ENCODE assay signal across 23 cellular contexts in genomic region chr10:97261188-97261587, GRCh38. TPM values are rescaled to one million over a fixed set of nuclear protein-coding genes. Genes with fewer than 3 reads are reported as not detected.
DNase-seq lines count a peak whose midpoint lies in the region; ATAC-seq, FAIRE-seq and TF ChIP-seq lines count a peak whose summit lies in the region.
"Had no signal": no experiment of that assay in that cellular context is flagged by ENCODE, and none has a peak within 500 bp of the region (broad histone marks: within the 10 kb centered on the region; RNA-seq: fewer than 3 reads in every experiment).

No MANE protein-coding gene starts in this region.

- H3K4me1 Mint-ChIP-seq in effector memory CD8-positive, alpha-beta T cell (ENCODE audit: low read depth in 2 of 2), result peaks cover 0 to 4% of the 10 kb centered on the region in 2 donors

- H3K9ac ChIP-seq in MM.1S (ENCODE audit: low read length), result no peak overlapping the region
- H3K9ac ChIP-seq: BLaER1 treated with 17β-estradiol and CSF1 and Interleukin-3, amounts not matched to agents 10 nM and 100 nM had no signal

- no peaks in the 10 kb centered on the region for H3F3A ChIP-seq in MM.1S (ENCODE audit: insufficient read depth, low read length)

- H3K4me3 Mint-ChIP-seq in effector memory CD8-positive, alpha-beta T cell, result no peak overlapping the region
- H3K4me3 Mint-ChIP-seq: CD14-positive monocyte; CD4-positive, alpha-beta T cell; CD8-positive, alpha-beta memory T cell; HFFc6 had no signal

- POLR2A ChIA-PET in A549 (lab: Yijun Ruan, JAX), result interaction anchor here (0.6 kb wide), 2 partner anchors 250 to 301 kb away, joined by 3 read pairs; no protein-coding TSS in a partner anchor

- ATAC-seq in A549 (no peak), left colon (peak; percentile 48)
- no peak for ATAC-seq in effector memory CD8-positive, alpha-beta T cell (replicated peaks)

- H3K36me3 ChIP-seq in MM.1S (replicated peaks; ENCODE audit: insufficient read depth, low read length) (no peaks in the 10 kb centered on the region), small intestine (ENCODE audit: control insufficient read depth in 2 of 2, insufficient read depth in 2 of 2, low read length in 2 of 2) (peaks cover 0 to 2% of the 10 kb centered on the region in 2 donors)
- H3K36me3 ChIP-seq: BE2C had no signal

- H3K27me3 ChIP-seq in MM.1S (replicated peaks; ENCODE audit: insufficient read depth, low read length) (no peaks in the 10 kb centered on the region), small intestine (ENCODE audit: control insufficient read depth in 2 of 2, insufficient read depth in 2 of 2, low read length in 2 of 2) (no peaks in the 10 kb centered on the region)
- H3K27me3 ChIP-seq: BE2C; BLaER1 treated with 17β-estradiol and CSF1 and Interleukin-3, amounts not matched to agents 10 nM and 100 nM had no signal

- H3K27ac Mint-ChIP-seq in effector memory CD8-positive, alpha-beta T cell, result peak overlapping the region in 1 of 2 donors; percentile 44
- H3K27ac Mint-ChIP-seq: CD4-positive, alpha-beta T cell; HFFc6 had no signal

- no peak overlapping the region for H3K4me3 ChIP-seq in A549
- no peak overlapping the region for H3K4me3 ChIP-seq in MM.1S (ENCODE audit: low read length)
- no peak overlapping the region for H3K4me3 ChIP-seq in small intestine (ENCODE audit: low read depth in 1 of 2, low read length in 2 of 2)
- H3K4me3 ChIP-seq: BLaER1 treated with 17β-estradiol and CSF1 and Interleukin-3, amounts not matched to agents 10 nM and 100 nM; HAP-1 had no signal

- no peak overlapping the region for H3K27ac ChIP-seq in A549
- no peak overlapping the region for H3K27ac ChIP-seq in MM.1S (ENCODE audit: low read length)
- no peak overlapping the region for H3K27ac ChIP-seq in small intestine (ENCODE audit: low read depth in 1 of 2, low read length in 1 of 2)
- H3K27ac ChIP-seq: BLaER1 treated with 17β-estradiol and CSF1 and Interleukin-3, amounts not matched to agents 10 nM and 100 nM had no signal

- no peaks in the 10 kb centered on the region for H3K4me1 ChIP-seq in A549
- H3K4me1 ChIP-seq in MM.1S (ENCODE audit: low read length), result peaks cover 10% of the 10 kb centered on the region
- H3K4me1 ChIP-seq in small intestine (ENCODE audit: control insufficient read depth in 2 of 2, insufficient read depth in 1 of 2, low read depth in 1 of 2, low read length in 1 of 2), result peaks cover 0 to 4% of the 10 kb centered on the region in 2 donors
- H3K4me1 ChIP-seq: BE2C, HAP-1 had no signal

- no peaks in the 10 kb centered on the region for H3K9me3 Mint-ChIP-seq in effector memory CD8-positive, alpha-beta T cell
- H3K9me3 Mint-ChIP-seq: CD14-positive monocyte; CD4-positive, alpha-beta T cell; CD8-positive, alpha-beta memory T cell; HFFc6 had no signal

- intact Hi-C loops in left colon (cut with DNase I, micrococcal nuclease), result no loop called here

- DNase-seq in A549 (ENCODE audit: low read depth in 1 of 2, low spot score in 1 of 2), result no peak
- peak; percentile 28 for DNase-seq in MM.1S
- DNase-seq in left colon, result no peak
- DNase-seq in small intestine, result peak; percentile 79
- DNase-seq in effector memory CD8-positive, alpha-beta T cell, result no peak
- no peak for DNase-seq in kidney glomerular epithelial cell (lab: John Stamatoyannopoulos, UW)
- DNase-seq in NCI-H1436 treated with DMSO at 0.1 percent for 48 hours (lab: John Stamatoyannopoulos, UW), result no peak
- DNase-seq: ACHN; AML-193; BE2C; Calu3; CD4-positive, alpha-beta T cell; CD8-positive, alpha-beta memory T cell; DMS53; DMS79 treated with DMSO at 0.1 percent for 48 hours; GF-D8; GOT3; HFFc6 had no signal

- CTCF ChIA-PET in A549 (lab: Yijun Ruan, JAX), result interaction anchor here (0.9 to 1.2 kb wide), 3 partner anchors 17 to 97 kb away, joined by 3 read pairs; no protein-coding TSS in a partner anchor

- 78% methylated on average over 2 of the region's 2 CpGs for WGBS in A549 (ENCODE audit: missing lambda C conversion rate)
- WGBS in small intestine, 3 donors, result 19 to 63% (median 53%) methylated on average over 2 of the region's 2 CpGs

- H3K4me2 ChIP-seq in A549 (no peak overlapping the region), MM.1S (ENCODE audit: low read depth, low read length) (peak overlapping the region; percentile 7; the same call in 1 of the 2 replicates)
- H3K4me2 ChIP-seq: BLaER1 treated with 17β-estradiol and CSF1 and Interleukin-3, amounts not matched to agents 10 nM and 100 nM had no signal

- FAIRE-seq in A549 (lab: Jason Lieb, UNC) (peak; percentile 54), small intestine (lab: Jason Lieb, UNC) (no peak)
- FAIRE-seq: GM12891, H54 had no signal

- no peaks in the 10 kb centered on the region for H4K20me1 ChIP-seq in MM.1S (ENCODE audit: insufficient read depth, low read length)
- H4K20me1 ChIP-seq: BLaER1 treated with 17β-estradiol and CSF1 and Interleukin-3, amounts not matched to agents 10 nM and 100 nM had no signal

- TF ChIP-seq RAD21 in A549 (conservative IDR thresholded peaks at IDR 0.05 in 1 of 2, IDR thresholded peaks at IDR 0.05 in 1 of 2), result no peak

- H3K9me3 ChIP-seq in A549 (no peaks in the 10 kb centered on the region), MM.1S (replicated peaks; ENCODE audit: insufficient read depth, low read length) (no peaks in the 10 kb centered on the region), small intestine (ENCODE audit: control insufficient read depth, low read depth) (no peaks in the 10 kb centered on the region)
- H3K9me3 ChIP-seq: BE2C, HAP-1 had no signal

- no peaks in the 10 kb centered on the region for H3K27me3 Mint-ChIP-seq in effector memory CD8-positive, alpha-beta T cell
- H3K27me3 Mint-ChIP-seq: CD4-positive, alpha-beta T cell; CD8-positive, alpha-beta memory T cell had no signal

- no peak for TF ChIP-seq POLR2A in A549 (IDR thresholded peaks at IDR 0.05; ENCODE audit: low read length)

- 0 out of 2 replicates have a peak, but pooled peaks cover 3% of the 10 kb centered on the region for H3K79me2 ChIP-seq in MM.1S (ENCODE audit: low read length)

- peaks cover 24% of the 10 kb centered on the region for H3K36me3 Mint-ChIP-seq in effector memory CD8-positive, alpha-beta T cell (ENCODE audit: insufficient read depth)

- H2AFZ ChIP-seq in MM.1S (ENCODE audit: low read length), result no peak overlapping the region

- TF ChIP-seq CTCF in A549 (IDR thresholded peaks at IDR 0.05) (no peak), MM.1S (IDR thresholded peaks at IDR 0.05; ENCODE audit: low read length) (no peak)

- H3K9me2 ChIP-seq in MM.1S (replicated peaks; ENCODE audit: insufficient read depth, low read length), result no peaks in the 10 kb centered on the region

- TF ChIP-seq EP300 in A549 (IDR thresholded peaks at IDR 0.05), result no peak

TF ChIP-seq in A549, 52 proteins besides CTCF, POLR2A, EP300 and RAD21:
- no peak for TF ChIP-seq CHD4 (IDR thresholded peaks at IDR 0.05; ENCODE audit: borderline replicate concordance)
- no peak for TF ChIP-seq ATOH8 (CRISPR knock-in tag; IDR thresholded peaks at IDR 0.05; ENCODE audit: low read depth)
- TF ChIP-seq, protein P1, sequence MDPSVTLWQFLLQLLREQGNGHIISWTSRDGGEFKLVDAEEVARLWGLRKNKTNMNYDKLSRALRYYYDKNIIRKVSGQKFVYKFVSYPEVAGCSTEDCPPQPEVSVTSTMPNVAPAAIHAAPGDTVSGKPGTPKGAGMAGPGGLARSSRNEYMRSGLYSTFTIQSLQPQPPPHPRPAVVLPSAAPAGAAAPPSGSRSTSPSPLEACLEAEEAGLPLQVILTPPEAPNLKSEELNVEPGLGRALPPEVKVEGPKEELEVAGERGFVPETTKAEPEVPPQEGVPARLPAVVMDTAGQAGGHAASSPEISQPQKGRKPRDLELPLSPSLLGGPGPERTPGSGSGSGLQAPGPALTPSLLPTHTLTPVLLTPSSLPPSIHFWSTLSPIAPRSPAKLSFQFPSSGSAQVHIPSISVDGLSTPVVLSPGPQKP (IDR thresholded peaks at IDR 0.05; ENCODE audit: low read depth, low read length), result no peak
- no peak for TF ChIP-seq JUN (IDR thresholded peaks at IDR 0.05)
- no peak for TF ChIP-seq MAFK (IDR thresholded peaks at IDR 0.05; ENCODE audit: partially characterized antibody)
- TF ChIP-seq NFE2L2 (conservative IDR thresholded peaks at IDR 0.05; ENCODE audit: low read length), result no peak
- TF ChIP-seq FOSL2 (IDR thresholded peaks at IDR 0.05), result no peak
- TF ChIP-seq FOSL2 (CRISPR knock-in tag; IDR thresholded peaks at IDR 0.05), result no peak
- no peak for TF ChIP-seq HOXB13 (CRISPR knock-in tag; IDR thresholded peaks at IDR 0.05; ENCODE audit: low read depth)

RNA-seq across cellular contexts. Expression of gene ARHGAP19, which starts 31.2 kb away (rescaled TPM):
- polyA plus RNA-seq in A549 (2011; rRNA removed) (11.9 and 13.9 TPM in 2 replicates), A549 (2017; fragmentation: RNase III; extraction: RNeasy Plus Mini Kit Qiagen cat#74134 plus additional on column Dnase treatment) (6.0 to 6.9 TPM (median 6.6 TPM) in 3 replicates), small intestine (1 to 10 TPM; 2.2 to 5.0 (median 2.5) TPM)
- polyA plus RNA-seq in A549 (2012; cell fraction: cytosol; rRNA removed), result 3.3 and 3.7 TPM in 2 replicates
- 4.1 and 6.7 TPM in 2 replicates for polyA plus RNA-seq in A549 (2012; cell fraction: nucleus; rRNA removed)
- polyA minus RNA-seq in A549 (2011; rRNA and poly(A)+ RNA removed), result 5.8 and 6.7 TPM in 2 replicates
- 1 to 10 TPM; 6.4 to 6.8 TPM for total RNA-seq in left colon

RNA-seq across cellular contexts. Expression of gene FRAT1, which starts 57.9 kb away (rescaled TPM):
- polyA plus RNA-seq in A549 (2011; rRNA removed) (1.3 and 1.5 TPM in 2 replicates), A549 (2017; fragmentation: RNase III; extraction: RNeasy Plus Mini Kit Qiagen cat#74134 plus additional on column Dnase treatment) (1.2 to 2.3 TPM (median 2.0 TPM) in 3 replicates), small intestine (1 to 10 TPM; 3.8 to 6.1 (median 5.6) TPM)
- polyA plus RNA-seq in A549 (2012; cell fraction: cytosol; rRNA removed), result 1.1 and 1.9 TPM in 2 replicates
- polyA plus RNA-seq in A549 (2012; cell fraction: nucleus; rRNA removed), result 1.5 and 2.2 TPM in 2 replicates
- 1.8 and 2.7 TPM in 2 replicates for polyA minus RNA-seq in A549 (2011; rRNA and poly(A)+ RNA removed)
- 10 to 100 TPM in 1 of 2 donors, 1 to 10 TPM in 1; 6.9 to 10.5 TPM for total RNA-seq in left colon

Comparison
In these comparisons a context has a peak if more than half of its experiments do, and no peak if none do; other contexts are left out.
1. DNase-seq: peak in MM.1S (single experiment) and small intestine (single experiment); none in A549 (0 of 2), left colon (0 of 2), effector memory CD8-positive, alpha-beta T cell (0 of 3), kidney glomerular epithelial cell (single experiment) and NCI-H1436 treated with DMSO at 0.1 percent for 48 hours (single experiment).